In genomic region chr14:39102969-39103957, GRCh38 we compare ENCODE assay signal across 8 cellular contexts. TPM values are rescaled to one million over a fixed set of nuclear protein-coding genes. Genes with fewer than 3 reads are reported as not detected.
DNase-seq lines count a peak whose midpoint lies in the region; ATAC-seq and TF ChIP-seq lines count a peak whose summit lies in the region.

Gene SEC23A (minus strand): TSS chr14:39103235. CDS start chr14:39096118, 7,117 bp downstream.

- peak within 1 kb of the TSS in 1 of 2 experiments; percentile 89 for H3K14ac ChIP-seq in mesenchymal stem cell (ENCODE audit: low read length in 2 of 2)

- no peak for TF ChIP-seq CTCF in GM20000 (IDR thresholded peaks at IDR 0.05; ENCODE audit: extremely low read depth, missing control alignments)

- peaks cover 0 to 4% of the 10 kb centered on the region in 2 experiments for H3K36me3 ChIP-seq in mesenchymal stem cell (ENCODE audit: control insufficient read depth in 1 of 2, insufficient read depth in 2 of 2, low read depth in 1 of 2, low read length in 2 of 2)

- H2BK120ac ChIP-seq in mesenchymal stem cell (ENCODE audit: low read depth, low read length), result peak within 1 kb of the TSS; percentile 99

- H3K4me2 ChIP-seq in mesenchymal stem cell (ENCODE audit: low read length, poor library complexity, severe bottlenecking), result peak within 1 kb of the TSS; percentile 77

- peak within 1 kb of the TSS in 1 of 2 experiments; percentile 94 for H3K23ac ChIP-seq in mesenchymal stem cell (ENCODE audit: low read length in 2 of 2)

- 1% methylated on average over 56 of the region's 58 CpGs for WGBS in mesenchymal stem cell

- no peaks in the 10 kb centered on the region for H3K9me3 ChIP-seq in mesenchymal stem cell (ENCODE audit: control insufficient read depth, low read length)

- H2BK12ac ChIP-seq in mesenchymal stem cell (ENCODE audit: low read length in 2 of 2), result peak within 1 kb of the TSS in 1 of 2 experiments; percentile 10

- no peaks in the 10 kb centered on the region for H3K27me3 ChIP-seq in mesenchymal stem cell (ENCODE audit: control insufficient read depth in 1 of 2, insufficient read depth in 1 of 2, low read length in 2 of 2)

- H3K4me1 Mint-ChIP-seq in effector memory CD8-positive, alpha-beta T cell (ENCODE audit: low read depth in 2 of 2), result peaks cover 17 to 35% of the 10 kb centered on the region in 2 donors

- CTCF ChIA-PET in activated CD8-positive, alpha-beta memory T cell treated with anti-CD3 and anti-CD28 coated beads for 36 hours (lab: Charles Lee), result interaction anchor here (0.7 to 1.4 kb wide), 3 partner anchors 10 to 279 kb away, joined by 3 to 4 read pairs (median 3); partner anchors contain the start of gene GEMIN2

- peak within 1 kb of the TSS; percentile 82 for H2BK5ac ChIP-seq in mesenchymal stem cell (ENCODE audit: low read depth, low read length, poor library complexity, severe bottlenecking)

- peak within 1 kb of the TSS; percentile 81 to 90 for H3K4me3 ChIP-seq in mesenchymal stem cell (ENCODE audit: insufficient read depth in 1 of 2, low read depth in 1 of 2, low read length in 2 of 2)

- peak within 1 kb of the TSS; percentile 98 to 99 for H3K27ac Mint-ChIP-seq in effector memory CD8-positive, alpha-beta T cell

- H3K9ac ChIP-seq in mesenchymal stem cell (ENCODE audit: low read length), result peak within 1 kb of the TSS; percentile 95

- peak within 1 kb of the TSS; percentile 96 to 97 for H3K4ac ChIP-seq in mesenchymal stem cell (ENCODE audit: low read depth in 1 of 2, low read length in 2 of 2)

- no peaks in the 10 kb centered on the region for H3K4me1 ChIP-seq in mesenchymal stem cell (ENCODE audit: control insufficient read depth, insufficient read depth, low read depth, low read length)

- DNase-seq in COLO668 (lab: John Stamatoyannopoulos, UW; ENCODE audit: unreplicated experiment) (peak; percentile 84), GM20000 (ENCODE audit: low spot score) (peak; percentile 92), HS-5 (ENCODE audit: low read depth) (peak; percentile 49), NK-92 (lab: John Stamatoyannopoulos, UW; ENCODE audit: unreplicated experiment) (peak; percentile 23), mesenchymal stem cell (peak; percentile 93)
- peak; percentile 77 to 80 (median 77) for DNase-seq in effector memory CD8-positive, alpha-beta T cell
- peak; percentile 69 for DNase-seq in stimulated activated CD8-positive, alpha-beta memory T cell treated with anti-CD3 and anti-CD28 coated beads, Interleukin-12 subunit alpha, Interleukin-12 subunit beta, amount 100 ng/mL, for 4 hours (ENCODE audit: low read depth)

- peak within 1 kb of the TSS; percentile 93 to 97 for H3K4me3 Mint-ChIP-seq in effector memory CD8-positive, alpha-beta T cell

- no peaks in the 10 kb centered on the region for H3K27me3 Mint-ChIP-seq in effector memory CD8-positive, alpha-beta T cell

- H4K91ac ChIP-seq in mesenchymal stem cell (ENCODE audit: low read length), result peak within 1 kb of the TSS; percentile 65

- peaks cover 9% of the 10 kb centered on the region for H3K36me3 Mint-ChIP-seq in effector memory CD8-positive, alpha-beta T cell (ENCODE audit: insufficient read depth)

- peak within 1 kb of the TSS; percentile 74 for H4K8ac ChIP-seq in mesenchymal stem cell (ENCODE audit: low read length)

- H3K9me3 Mint-ChIP-seq in effector memory CD8-positive, alpha-beta T cell, result no peaks in the 10 kb centered on the region

- peak; percentile 95 for ATAC-seq in effector memory CD8-positive, alpha-beta T cell (replicated peaks)

- H3K27ac ChIP-seq in mesenchymal stem cell (ENCODE audit: low read length, poor library complexity, severe bottlenecking), result peak within 1 kb of the TSS; percentile 86

- H3K79me1 ChIP-seq in mesenchymal stem cell (replicated peaks; ENCODE audit: low read length, poor library complexity, severe bottlenecking), result peaks cover 7% of the 10 kb centered on the region

- peak within 1 kb of the TSS; percentile 65 to 98 for H3K18ac ChIP-seq in mesenchymal stem cell (ENCODE audit: low read depth in 1 of 2, low read length in 2 of 2)

- peak within 1 kb of the TSS; percentile 99 for H2BK15ac ChIP-seq in mesenchymal stem cell (ENCODE audit: low read depth, poor library complexity, severe bottlenecking)

- POLR2A ChIA-PET in activated CD8-positive, alpha-beta memory T cell treated with anti-CD3 and anti-CD28 coated beads for 36 hours (lab: Charles Lee), result interaction anchor here (0.6 to 2.7 kb wide), 6 partner anchors 10 to 329 kb away, joined by 3 to 20 read pairs (median 5); partner anchors contain the start of genes FBXO33, GEMIN2, PNN and TRAPPC6B

- peak within 1 kb of the TSS; percentile 95 for H2AK5ac ChIP-seq in mesenchymal stem cell (ENCODE audit: low read length, severe bottlenecking)

- H2AFZ ChIP-seq in mesenchymal stem cell (ENCODE audit: low read depth, low read length), result peak within 1 kb of the TSS; percentile 31

RNA-seq across cellular contexts. Expression of gene SEC23A, which starts in this region (rescaled TPM):
- total RNA-seq in activated CD8-positive, alpha-beta memory T cell treated with anti-CD3 and anti-CD28 coated beads for 36 hours, result 10 to 100 TPM; 37.1 to 41.1 TPM
- 147 TPM for polyA plus RNA-seq in mesenchymal stem cell (2013, experiment 1 of 2)
- 143 TPM for polyA plus RNA-seq in mesenchymal stem cell (2013, experiment 2 of 2)

Comparison
In these comparisons a context has a peak if more than half of its experiments do, and no peak if none do; other contexts are left out.
1. Peak in every context shown above with its lines: DNase-seq, ATAC-seq, H3K4me3 ChIP-seq and H3K27ac ChIP-seq.
2. DNase-seq: peak in every context shown above with its lines; median percentile 93 in mesenchymal stem cell; 92 in GM20000; 84 in COLO668; 77 in effector memory CD8-positive, alpha-beta T cell; 69 in stimulated activated CD8-positive, alpha-beta memory T cell treated with anti-CD3 and anti-CD28 coated beads, Interleukin-12 subunit alpha, Interleukin-12 subunit beta, amount 100 ng/mL, for 4 hours; 49 in HS-5; 23 in NK-92.